In the genomic region with DNA sequence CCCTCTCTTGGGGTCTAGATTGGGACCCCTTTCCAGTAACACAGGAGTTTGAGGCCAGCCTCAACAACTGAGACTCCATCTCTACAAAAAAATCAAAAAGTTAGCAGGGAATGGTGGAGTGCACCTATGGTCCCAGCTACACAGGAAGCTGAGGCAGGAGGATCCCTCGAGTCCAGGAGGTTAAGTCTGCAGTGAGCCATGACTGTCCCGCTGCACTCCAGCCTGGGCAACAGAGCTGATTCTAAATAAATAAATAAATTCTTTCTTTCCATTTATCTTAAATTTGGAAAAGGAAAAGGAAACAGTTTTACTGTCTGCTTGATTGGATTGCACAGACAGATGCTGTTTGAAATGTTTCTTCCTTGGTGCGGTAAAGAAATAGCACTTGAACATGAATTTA, we compare ENCODE assay signal across 21 cellular contexts. TPM values are rescaled to one million over a fixed set of nuclear protein-coding genes. Genes with fewer than 3 reads are reported as not detected.
"Had no signal": no experiment of that assay in that cellular context is flagged by ENCODE, and none has a peak within 500 bp of the region (broad histone marks: within the 10 kb centered on the region; RNA-seq: fewer than 3 reads in every experiment).

No MANE protein-coding gene starts in this region.

- H3K36me3 Mint-ChIP-seq: activated naive CD8-positive, alpha-beta T cell treated with anti-CD3 and anti-CD28 coated beads, Interleukin-2, amount 10 ng/mL, durations not matched to agents 7 days and 5 days; IgD-negative memory B cell had no signal

- H3K27ac Mint-ChIP-seq: activated CD8-positive, alpha-beta T cell treated with anti-CD3 and anti-CD28 coated beads, Interleukin-2, amount 10 ng/mL, durations not matched to agents 7 days and 5 days; activated naive CD8-positive, alpha-beta T cell treated with anti-CD3 and anti-CD28 coated beads, Interleukin-2, amount 10 ng/mL, durations not matched to agents 7 days and 5 days; IgD-negative memory B cell had no signal

- H3K36me3 ChIP-seq: adrenal gland had no signal

- H3K4me3 ChIP-seq: adrenal gland had no signal

- H3K4me2 ChIP-seq: KMS-11 had no signal

- H3K27ac ChIP-seq: adrenal gland, KMS-11 had no signal

- H3K4me3 Mint-ChIP-seq: activated CD8-positive, alpha-beta T cell treated with anti-CD3 and anti-CD28 coated beads, Interleukin-2, amount 10 ng/mL, durations not matched to agents 7 days and 5 days; activated naive CD8-positive, alpha-beta T cell treated with anti-CD3 and anti-CD28 coated beads, Interleukin-2, amount 10 ng/mL, durations not matched to agents 7 days and 5 days; IgD-negative memory B cell had no signal

- DNase-seq: activated CD4-positive, alpha-beta T cell treated with anti-CD3 and anti-CD28 coated beads for 4 hours; activated CD8-positive, alpha-beta memory T cell treated with anti-CD3 and anti-CD28 coated beads, Interleukin-2, amount 50 U/mL, for 48 hours; activated CD8-positive, alpha-beta T cell treated with anti-CD3 and anti-CD28 coated beads, Interleukin-2, amount 10 ng/mL, durations not matched to agents 7 days and 5 days; activated naive CD4-positive, alpha-beta T cell treated with anti-CD3 and anti-CD28 coated beads, Interleukin-2, amount 50 U/mL, for 16 hours; activated naive CD8-positive, alpha-beta T cell treated with anti-CD3 and anti-CD28 coated beads, Interleukin-2, amount 10 ng/mL, durations not matched to agents 7 days and 5 days; activated T-cell treated with anti-CD3 and anti-CD28 coated beads, Interleukin-2, amount 50 U/mL, for 1 hour; adrenal gland; anterior cingulate cortex; NCI-H1092; NCI-H1417; NCI-H1694; NCI-H2029; NCI-H2107; NCI-H2171 treated with DMSO at 0.1 percent for 48 hours; NCI-H526 treated with DMSO at 0.1 percent for 48 hours; SIG-M5; T-helper 1 cell had no signal

- H3K27me3 ChIP-seq: adrenal gland had no signal

- H3K9ac ChIP-seq: KMS-11 had no signal

- ATAC-seq: activated CD4-positive, CD25-positive, alpha-beta regulatory T cell treated with anti-CD3 and anti-CD28 coated beads, Interleukin-2, amount 50 U/mL, for 24 hours; activated CD8-positive, alpha-beta T cell treated with anti-CD3 and anti-CD28 coated beads, Interleukin-2, amount 10 ng/mL, durations not matched to agents 7 days and 5 days had no signal

- H3K4me1 ChIP-seq: adrenal gland had no signal

- H3K9me3 ChIP-seq: adrenal gland had no signal

RNA-seq across cellular contexts. Expression of gene NLRP3, which starts 47.5 kb away (rescaled TPM):
- total RNA-seq: NCI-H460 had no signal
